ENCODE assay signal across 1 cellular context in the genomic region with DNA sequence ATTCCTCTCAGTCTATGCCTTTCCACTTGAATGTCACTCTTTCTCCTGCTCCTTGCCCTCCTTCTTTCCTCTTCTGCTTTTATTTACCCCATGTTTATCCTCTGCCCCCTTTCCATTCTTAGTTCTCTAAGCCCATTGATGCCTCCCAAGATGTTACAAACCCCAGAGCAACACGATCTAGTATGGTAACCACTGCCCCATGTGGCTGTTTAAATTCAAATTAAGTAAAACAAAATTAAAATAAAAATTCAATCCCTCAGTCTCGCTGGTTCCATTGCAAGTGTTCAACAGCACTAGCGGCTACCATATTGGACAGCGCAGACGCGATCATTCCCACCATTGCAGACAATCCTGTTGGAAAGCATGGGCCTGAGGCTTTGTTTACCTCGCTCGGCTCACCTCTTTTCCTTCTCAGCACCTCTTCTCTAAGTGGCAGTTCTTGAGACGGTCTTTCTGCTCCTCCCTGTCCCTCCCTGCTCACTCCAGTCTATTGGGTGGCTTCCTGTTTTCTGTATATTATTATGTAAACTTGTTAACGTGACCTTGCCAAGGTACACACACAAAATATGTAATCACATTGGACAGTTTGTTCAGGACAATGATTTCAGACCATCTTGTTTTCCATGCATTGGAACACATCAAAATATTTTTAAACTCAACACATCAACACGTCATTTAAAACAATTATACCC.
TF ChIP-seq lines count a peak whose summit lies in the region.

No MANE protein-coding gene starts in this region.

TF ChIP-seq in HepG2, 621 proteins besides CTCF, POLR2A, EP300 and RAD21:
- no peak for TF ChIP-seq ETV6 (CRISPR knock-in tag; conservative IDR thresholded peaks at IDR 0.05)
- TF ChIP-seq GABPA (IDR thresholded peaks at IDR 0.05; ENCODE audit: low read depth, low read length) = no peak
- no peak for TF ChIP-seq GABPA (CRISPR knock-in tag; IDR thresholded peaks at IDR 0.05; ENCODE audit: low read depth)
- TF ChIP-seq TOE1 (CRISPR knock-in tag; IDR thresholded peaks at IDR 0.05) = no peak
- TF ChIP-seq, protein P1, sequence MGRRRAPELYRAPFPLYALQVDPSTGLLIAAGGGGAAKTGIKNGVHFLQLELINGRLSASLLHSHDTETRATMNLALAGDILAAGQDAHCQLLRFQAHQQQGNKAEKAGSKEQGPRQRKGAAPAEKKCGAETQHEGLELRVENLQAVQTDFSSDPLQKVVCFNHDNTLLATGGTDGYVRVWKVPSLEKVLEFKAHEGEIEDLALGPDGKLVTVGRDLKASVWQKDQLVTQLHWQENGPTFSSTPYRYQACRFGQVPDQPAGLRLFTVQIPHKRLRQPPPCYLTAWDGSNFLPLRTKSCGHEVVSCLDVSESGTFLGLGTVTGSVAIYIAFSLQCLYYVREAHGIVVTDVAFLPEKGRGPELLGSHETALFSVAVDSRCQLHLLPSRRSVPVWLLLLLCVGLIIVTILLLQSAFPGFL (CRISPR knock-in tag; IDR thresholded peaks at IDR 0.05) = no peak
- no peak for TF ChIP-seq HNRNPK (IDR thresholded peaks at IDR 0.05; ENCODE audit: low read depth, low read length, poor library complexity, severe bottlenecking)
- TF ChIP-seq WIZ (CRISPR knock-in tag; IDR thresholded peaks at IDR 0.05) = no peak
- TF ChIP-seq, protein P2, sequence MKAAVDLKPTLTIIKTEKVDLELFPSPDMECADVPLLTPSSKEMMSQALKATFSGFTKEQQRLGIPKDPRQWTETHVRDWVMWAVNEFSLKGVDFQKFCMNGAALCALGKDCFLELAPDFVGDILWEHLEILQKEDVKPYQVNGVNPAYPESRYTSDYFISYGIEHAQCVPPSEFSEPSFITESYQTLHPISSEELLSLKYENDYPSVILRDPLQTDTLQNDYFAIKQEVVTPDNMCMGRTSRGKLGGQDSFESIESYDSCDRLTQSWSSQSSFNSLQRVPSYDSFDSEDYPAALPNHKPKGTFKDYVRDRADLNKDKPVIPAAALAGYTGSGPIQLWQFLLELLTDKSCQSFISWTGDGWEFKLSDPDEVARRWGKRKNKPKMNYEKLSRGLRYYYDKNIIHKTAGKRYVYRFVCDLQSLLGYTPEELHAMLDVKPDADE (CRISPR knock-in tag; IDR thresholded peaks at IDR 0.05) = no peak
- TF ChIP-seq ZNF549 (CRISPR knock-in tag; IDR thresholded peaks at IDR 0.05) = no peak
- TF ChIP-seq ZMYM3 (CRISPR knock-in tag; IDR thresholded peaks at IDR 0.05) = no peak
- TF ChIP-seq, protein P3, sequence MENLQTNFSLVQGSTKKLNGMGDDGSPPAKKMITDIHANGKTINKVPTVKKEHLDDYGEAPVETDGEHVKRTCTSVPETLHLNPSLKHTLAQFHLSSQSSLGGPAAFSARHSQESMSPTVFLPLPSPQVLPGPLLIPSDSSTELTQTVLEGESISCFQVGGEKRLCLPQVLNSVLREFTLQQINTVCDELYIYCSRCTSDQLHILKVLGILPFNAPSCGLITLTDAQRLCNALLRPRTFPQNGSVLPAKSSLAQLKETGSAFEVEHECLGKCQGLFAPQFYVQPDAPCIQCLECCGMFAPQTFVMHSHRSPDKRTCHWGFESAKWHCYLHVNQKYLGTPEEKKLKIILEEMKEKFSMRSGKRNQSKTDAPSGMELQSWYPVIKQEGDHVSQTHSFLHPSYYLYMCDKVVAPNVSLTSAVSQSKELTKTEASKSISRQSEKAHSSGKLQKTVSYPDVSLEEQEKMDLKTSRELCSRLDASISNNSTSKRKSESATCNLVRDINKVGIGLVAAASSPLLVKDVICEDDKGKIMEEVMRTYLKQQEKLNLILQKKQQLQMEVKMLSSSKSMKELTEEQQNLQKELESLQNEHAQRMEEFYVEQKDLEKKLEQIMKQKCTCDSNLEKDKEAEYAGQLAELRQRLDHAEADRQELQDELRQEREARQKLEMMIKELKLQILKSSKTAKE (CRISPR knock-in tag; IDR thresholded peaks at IDR 0.05; ENCODE audit: borderline replicate concordance) = no peak
- TF ChIP-seq ZNF773 (CRISPR knock-in tag; IDR thresholded peaks at IDR 0.05; ENCODE audit: borderline replicate concordance) = no peak
